In the genomic region with DNA sequence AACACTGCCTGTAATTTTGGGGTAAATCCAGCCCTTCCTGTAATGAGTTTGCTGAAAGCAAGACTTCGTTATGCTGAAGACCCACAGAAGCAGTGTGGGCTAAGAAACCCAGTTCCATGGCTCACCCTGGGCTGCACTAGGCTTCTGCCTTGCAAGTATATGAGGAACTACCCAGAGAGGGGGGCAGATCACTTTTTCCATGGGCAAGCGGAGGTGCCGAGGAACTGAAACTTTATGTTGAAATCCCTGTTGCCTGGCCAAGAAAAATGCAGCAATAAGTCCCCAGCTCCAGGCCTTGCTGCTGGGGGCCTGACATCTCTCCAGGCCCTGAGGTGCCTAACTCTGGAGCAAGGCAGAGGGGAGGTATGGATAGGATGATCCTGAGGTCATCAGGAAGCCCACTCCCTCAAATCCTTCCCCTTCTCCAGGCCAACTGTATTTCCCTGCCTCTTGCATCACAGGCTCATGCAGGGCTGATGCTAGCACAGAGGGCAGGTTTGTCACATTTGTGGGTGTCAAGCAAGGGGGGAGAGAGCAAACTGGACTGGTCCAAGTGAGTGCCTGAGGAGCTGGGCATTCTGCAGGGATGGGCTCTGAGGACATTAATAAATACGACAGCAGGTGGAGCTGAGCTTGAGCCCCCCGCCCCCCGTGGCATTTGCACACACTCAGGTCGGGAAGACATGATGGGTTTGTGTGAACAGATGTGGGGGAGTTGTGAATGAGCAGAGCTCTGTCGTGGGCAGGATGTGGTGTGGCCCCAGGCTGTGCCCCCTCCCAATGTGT, we compare ENCODE assay signal across 8 cellular contexts. TPM values are rescaled to one million over a fixed set of nuclear protein-coding genes. Genes with fewer than 3 reads are reported as not detected.
DNase-seq lines count a peak whose midpoint lies in the region; ATAC-seq and TF ChIP-seq lines count a peak whose summit lies in the region.

No MANE protein-coding gene starts in this region.

- no peak for TF ChIP-seq POLR2A in thyroid gland (IDR thresholded peaks at IDR 0.05)

- TF ChIP-seq CTCF in lower lobe of right lung (IDR thresholded peaks at IDR 0.05) (no peak), thyroid gland (IDR thresholded peaks at IDR 0.05) (no peak)

- H3K27ac ChIP-seq in lower lobe of right lung = peak overlapping the region; percentile 66
- peak overlapping the region; percentile 93 to 97 (median 96) for H3K27ac ChIP-seq in thyroid gland

- peak overlapping the region; percentile 82 for H3K9ac ChIP-seq in adipocyte (ENCODE audit: low read length)

- H3K36me3 Mint-ChIP-seq in activated CD4-positive, alpha-beta T cell treated with anti-CD3 and anti-CD28 coated beads, Interleukin-2, amount 10 ng/mL, durations not matched to agents 24 days and 14 days (ENCODE audit: low read depth) = no peaks in the 10 kb centered on the region

- WGBS in thyroid gland, 2 donors = 56 to 68% methylated on average over 8 of the region's 8 CpGs

- intact Hi-C loops in activated CD4-positive, alpha-beta T cell treated with anti-CD3 and anti-CD28 coated beads, Interleukin-2, amount 10 ng/mL, durations not matched to agents 24 days and 14 days (cut with micrococcal nuclease) = no loop called here
- intact Hi-C loops in lower lobe of right lung (cut with DNase I) = no loop called here
- intact Hi-C loops in thyroid gland (cut with DNase I) = no loop called here

- peak overlapping the region; percentile 56 for H3K4me3 Mint-ChIP-seq in activated CD4-positive, alpha-beta T cell treated with anti-CD3 and anti-CD28 coated beads, Interleukin-2, amount 10 ng/mL, durations not matched to agents 24 days and 14 days

- no peak for DNase-seq in activated CD4-positive, alpha-beta T cell treated with anti-CD3 and anti-CD28 coated beads, Interleukin-2, amount 10 ng/mL, durations not matched to agents 24 days and 14 days
- no peak for DNase-seq in activated CD4-positive, alpha-beta T cell treated with anti-CD3 and anti-CD28 coated beads, Interleukin-2, amount 50 U/mL, for 4 hours
- DNase-seq in adipocyte (ENCODE audit: low read depth) (peak; percentile 77), lower lobe of right lung (peak; percentile 75), thyroid gland (peak in 1 of 2 donors; percentile 23), NCI-H2196 (lab: John Stamatoyannopoulos, UW; ENCODE audit: unreplicated experiment) (no peak), DMS153 treated with DMSO at 0.1 percent for 48 hours (lab: John Stamatoyannopoulos, UW; ENCODE audit: unreplicated experiment) (no peak), NCI-H226 (no peak)

- H3K4me1 Mint-ChIP-seq in activated CD4-positive, alpha-beta T cell treated with anti-CD3 and anti-CD28 coated beads, Interleukin-2, amount 10 ng/mL, durations not matched to agents 24 days and 14 days = peaks cover 36% of the 10 kb centered on the region

- peak; percentile 56 to 68 for ATAC-seq in lower lobe of right lung

- H3K27me3 ChIP-seq in adipocyte (replicated peaks; ENCODE audit: control insufficient read depth, insufficient read depth, low read length) (no peaks in the 10 kb centered on the region), lower lobe of right lung (ENCODE audit: low read depth) (no peaks in the 10 kb centered on the region), thyroid gland (no peaks in the 10 kb centered on the region)

- H3K9me3 Mint-ChIP-seq in activated CD4-positive, alpha-beta T cell treated with anti-CD3 and anti-CD28 coated beads, Interleukin-2, amount 10 ng/mL, durations not matched to agents 24 days and 14 days = no peaks in the 10 kb centered on the region

- peaks cover 60% of the 10 kb centered on the region for H3K4me1 ChIP-seq in adipocyte (ENCODE audit: control insufficient read depth, insufficient read depth, low read length)
- peaks cover 78% of the 10 kb centered on the region for H3K4me1 ChIP-seq in lower lobe of right lung
- H3K4me1 ChIP-seq in thyroid gland = peaks cover 74 to 84% of the 10 kb centered on the region in 2 donors

- no peaks in the 10 kb centered on the region for H3K27me3 Mint-ChIP-seq in activated CD4-positive, alpha-beta T cell treated with anti-CD3 and anti-CD28 coated beads, Interleukin-2, amount 10 ng/mL, durations not matched to agents 24 days and 14 days

- no peaks in the 10 kb centered on the region for H3K9me3 ChIP-seq in adipocyte (ENCODE audit: control insufficient read depth, low read length)
- H3K9me3 ChIP-seq in lower lobe of right lung = no peaks in the 10 kb centered on the region
- H3K9me3 ChIP-seq in thyroid gland = no peaks in the 10 kb centered on the region

- H3K4me3 ChIP-seq in adipocyte (ENCODE audit: low read length) (peak overlapping the region; percentile 51), lower lobe of right lung (no peak overlapping the region), thyroid gland (replicated peaks in 1 of 3) (no peak overlapping the region)

- H3K36me3 ChIP-seq in adipocyte (ENCODE audit: control insufficient read depth, insufficient read depth, low read length, severe bottlenecking) (peaks cover 39% of the 10 kb centered on the region), lower lobe of right lung (peaks cover 35% of the 10 kb centered on the region), thyroid gland (peaks cover 26 to 31% of the 10 kb centered on the region in 2 donors)

- peak overlapping the region; percentile 45 for H3K27ac Mint-ChIP-seq in activated CD4-positive, alpha-beta T cell treated with anti-CD3 and anti-CD28 coated beads, Interleukin-2, amount 10 ng/mL, durations not matched to agents 24 days and 14 days

RNA-seq across cellular contexts. Expression of a gene that starts 8.7 kb away (rescaled TPM):
- total RNA-seq in activated CD4-positive, alpha-beta T cell treated with anti-CD3 and anti-CD28 coated beads, Interleukin-2, amount 10 ng/mL, durations not matched to agents 24 days and 14 days = 1.3 and 1.5 TPM in 2 replicates
- total RNA-seq in lower lobe of right lung (49.0 TPM), thyroid gland (100 to 1,000 TPM; 175 to 226 (median 203) TPM)

RNA-seq across cellular contexts. Expression of a gene that starts 10.3 kb away (rescaled TPM):
- 3.3 and 4.3 TPM in 2 replicates for total RNA-seq in activated CD4-positive, alpha-beta T cell treated with anti-CD3 and anti-CD28 coated beads, Interleukin-2, amount 10 ng/mL, durations not matched to agents 24 days and 14 days
- 108 TPM for total RNA-seq in lower lobe of right lung
- total RNA-seq in thyroid gland = 100 to 1,000 TPM in 2 of 4 donors, 10 to 100 TPM in 2; 45.1 to 518 (median 182) TPM

RNA-seq across cellular contexts. Expression of a gene that starts 32.4 kb away (rescaled TPM):
- total RNA-seq in activated CD4-positive, alpha-beta T cell treated with anti-CD3 and anti-CD28 coated beads, Interleukin-2, amount 10 ng/mL, durations not matched to agents 24 days and 14 days = 26.0 and 26.7 TPM in 2 replicates
- total RNA-seq in lower lobe of right lung (22.1 TPM), thyroid gland (10 to 100 TPM; 28.5 to 40.3 (median 33.1) TPM)

RNA-seq across cellular contexts. Expression of a gene that starts 57.2 kb away (rescaled TPM):
- total RNA-seq in activated CD4-positive, alpha-beta T cell treated with anti-CD3 and anti-CD28 coated beads, Interleukin-2, amount 10 ng/mL, durations not matched to agents 24 days and 14 days = not detected in 2 replicates
- total RNA-seq in lower lobe of right lung = not detected
- total RNA-seq in thyroid gland = not detected

Comparison
In these comparisons a context has a peak if more than half of its experiments do, and no peak if none do; other contexts are left out.
1. DNase-seq: peak in adipocyte (single experiment) and lower lobe of right lung (single experiment); none in activated CD4-positive, alpha-beta T cell treated with anti-CD3 and anti-CD28 coated beads, Interleukin-2, amount 10 ng/mL, durations not matched to agents 24 days and 14 days (single experiment), activated CD4-positive, alpha-beta T cell treated with anti-CD3 and anti-CD28 coated beads, Interleukin-2, amount 50 U/mL, for 4 hours (0 of 2), NCI-H2196 (single experiment), DMS153 treated with DMSO at 0.1 percent for 48 hours (single experiment) and NCI-H226 (single experiment).
2. RNA of a gene that starts 8.7 kb away (total RNA-seq): 175 to 226 TPM in thyroid gland and 49.0 TPM in lower lobe of right lung (single experiment); 1.3 to 1.5 TPM in activated CD4-positive, alpha-beta T cell treated with anti-CD3 and anti-CD28 coated beads, Interleukin-2, amount 10 ng/mL, durations not matched to agents 24 days and 14 days; every median in the first group is over 10 times any median in the second.